1 cellular context compared by ENCODE assay signal in genomic region chr20:62790075-62790474, GRCh38.
TF ChIP-seq lines count a peak whose summit lies in the region.

No MANE protein-coding gene starts in this region.

TF ChIP-seq in HepG2, 621 proteins besides CTCF, POLR2A, EP300 and RAD21:
- 0 out of 2 replicates have a peak, but pooled peaks have one; percentile 31 for TF ChIP-seq ZNF605 (CRISPR knock-in tag; IDR thresholded peaks at IDR 0.05)
- TF ChIP-seq SATB2 (CRISPR knock-in tag; IDR thresholded peaks at IDR 0.05), result no peak
- TF ChIP-seq TP53 (CRISPR knock-in tag; conservative IDR thresholded peaks at IDR 0.05), result no peak
- no peak for TF ChIP-seq ZNF788 (CRISPR knock-in tag; IDR thresholded peaks at IDR 0.05; ENCODE audit: borderline replicate concordance)
- TF ChIP-seq, protein P1, sequence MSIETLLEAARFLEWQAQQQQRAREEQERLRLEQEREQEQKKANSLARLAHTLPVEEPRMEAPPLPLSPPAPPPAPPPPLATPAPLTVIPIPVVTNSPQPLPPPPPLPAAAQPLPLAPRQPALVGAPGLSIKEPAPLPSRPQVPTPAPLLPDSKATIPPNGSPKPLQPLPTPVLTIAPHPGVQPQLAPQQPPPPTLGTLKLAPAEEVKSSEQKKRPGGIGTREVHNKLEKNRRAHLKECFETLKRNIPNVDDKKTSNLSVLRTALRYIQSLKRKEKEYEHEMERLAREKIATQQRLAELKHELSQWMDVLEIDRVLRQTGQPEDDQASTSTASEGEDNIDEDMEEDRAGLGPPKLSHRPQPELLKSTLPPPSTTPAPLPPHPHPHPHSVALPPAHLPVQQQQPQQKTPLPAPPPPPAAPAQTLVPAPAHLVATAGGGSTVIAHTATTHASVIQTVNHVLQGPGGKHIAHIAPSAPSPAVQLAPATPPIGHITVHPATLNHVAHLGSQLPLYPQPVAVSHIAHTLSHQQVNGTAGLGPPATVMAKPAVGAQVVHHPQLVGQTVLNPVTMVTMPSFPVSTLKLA (IDR thresholded peaks at IDR 0.05), result peak; percentile 99
- TF ChIP-seq, protein P2, sequence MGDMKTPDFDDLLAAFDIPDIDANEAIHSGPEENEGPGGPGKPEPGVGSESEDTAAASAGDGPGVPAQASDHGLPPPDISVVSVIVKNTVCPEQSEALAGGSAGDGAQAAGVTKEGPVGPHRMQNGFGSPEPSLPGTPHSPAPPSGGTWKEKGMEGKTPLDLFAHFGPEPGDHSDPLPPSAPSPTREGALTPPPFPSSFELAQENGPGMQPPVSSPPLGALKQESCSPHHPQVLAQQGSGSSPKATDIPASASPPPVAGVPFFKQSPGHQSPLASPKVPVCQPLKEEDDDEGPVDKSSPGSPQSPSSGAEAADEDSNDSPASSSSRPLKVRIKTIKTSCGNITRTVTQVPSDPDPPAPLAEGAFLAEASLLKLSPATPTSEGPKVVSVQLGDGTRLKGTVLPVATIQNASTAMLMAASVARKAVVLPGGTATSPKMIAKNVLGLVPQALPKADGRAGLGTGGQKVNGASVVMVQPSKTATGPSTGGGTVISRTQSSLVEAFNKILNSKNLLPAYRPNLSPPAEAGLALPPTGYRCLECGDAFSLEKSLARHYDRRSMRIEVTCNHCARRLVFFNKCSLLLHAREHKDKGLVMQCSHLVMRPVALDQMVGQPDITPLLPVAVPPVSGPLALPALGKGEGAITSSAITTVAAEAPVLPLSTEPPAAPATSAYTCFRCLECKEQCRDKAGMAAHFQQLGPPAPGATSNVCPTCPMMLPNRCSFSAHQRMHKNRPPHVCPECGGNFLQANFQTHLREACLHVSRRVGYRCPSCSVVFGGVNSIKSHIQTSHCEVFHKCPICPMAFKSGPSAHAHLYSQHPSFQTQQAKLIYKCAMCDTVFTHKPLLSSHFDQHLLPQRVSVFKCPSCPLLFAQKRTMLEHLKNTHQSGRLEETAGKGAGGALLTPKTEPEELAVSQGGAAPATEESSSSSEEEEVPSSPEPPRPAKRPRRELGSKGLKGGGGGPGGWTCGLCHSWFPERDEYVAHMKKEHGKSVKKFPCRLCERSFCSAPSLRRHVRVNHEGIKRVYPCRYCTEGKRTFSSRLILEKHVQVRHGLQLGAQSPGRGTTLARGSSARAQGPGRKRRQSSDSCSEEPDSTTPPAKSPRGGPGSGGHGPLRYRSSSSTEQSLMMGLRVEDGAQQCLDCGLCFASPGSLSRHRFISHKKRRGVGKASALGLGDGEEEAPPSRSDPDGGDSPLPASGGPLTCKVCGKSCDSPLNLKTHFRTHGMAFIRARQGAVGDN (CRISPR knock-in tag; IDR thresholded peaks at IDR 0.05), result 0 out of 2 replicates have a peak, but pooled peaks have one; percentile 9
- peak; percentile 9 for TF ChIP-seq TEAD3 (CRISPR knock-in tag; optimal IDR thresholded peaks at IDR 0.05; ENCODE audit: borderline replicate concordance)
- TF ChIP-seq, protein P3, sequence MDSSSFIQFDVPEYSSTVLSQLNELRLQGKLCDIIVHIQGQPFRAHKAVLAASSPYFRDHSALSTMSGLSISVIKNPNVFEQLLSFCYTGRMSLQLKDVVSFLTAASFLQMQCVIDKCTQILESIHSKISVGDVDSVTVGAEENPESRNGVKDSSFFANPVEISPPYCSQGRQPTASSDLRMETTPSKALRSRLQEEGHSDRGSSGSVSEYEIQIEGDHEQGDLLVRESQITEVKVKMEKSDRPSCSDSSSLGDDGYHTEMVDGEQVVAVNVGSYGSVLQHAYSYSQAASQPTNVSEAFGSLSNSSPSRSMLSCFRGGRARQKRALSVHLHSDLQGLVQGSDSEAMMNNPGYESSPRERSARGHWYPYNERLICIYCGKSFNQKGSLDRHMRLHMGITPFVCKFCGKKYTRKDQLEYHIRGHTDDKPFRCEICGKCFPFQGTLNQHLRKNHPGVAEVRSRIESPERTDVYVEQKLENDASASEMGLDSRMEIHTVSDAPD (CRISPR knock-in tag; IDR thresholded peaks at IDR 0.05), result no peak
